ENCODE assay signal across 1 cellular context in genomic region chr19:47305309-47305751, GRCh38.
A peak's percentile ranks its signal among the peaks of the same experiment; 100 is the strongest.
TF ChIP-seq lines count a peak whose summit lies in the region.

No MANE protein-coding gene starts in this region.

TF ChIP-seq in H1, 55 proteins besides CTCF, POLR2A, EP300 and RAD21:
- TF ChIP-seq MAX (IDR thresholded peaks at IDR 0.05) (peak; percentile 65), GABPA (IDR thresholded peaks at IDR 0.05; ENCODE audit: borderline replicate concordance, insufficient read depth, low read length) (peak; percentile 40; the same call in 1 of the 2 replicates), SP2 (IDR thresholded peaks at IDR 0.05; ENCODE audit: low read length) (no peak), E2F6 (IDR thresholded peaks at IDR 0.05) (no peak), SIN3A (conservative IDR thresholded peaks at IDR 0.05 in 1 of 2, IDR thresholded peaks at IDR 0.05 in 1 of 2; ENCODE audit: low read depth in 1 of 2, low read length in 2 of 2) (0 out of 4 replicates have a peak, but pooled peaks of 1 of the 2 experiments have one; percentile 35), CREB1 (IDR thresholded peaks at IDR 0.05) (peak; percentile 49; the same call in 1 of the 2 replicates), GTF2F1 (IDR thresholded peaks at IDR 0.05; ENCODE audit: borderline replicate concordance, low read depth, low read length) (0 out of 2 replicates have a peak, but pooled peaks have one; percentile 12), ATF2 (IDR thresholded peaks at IDR 0.05; ENCODE audit: low read length) (0 out of 2 replicates have a peak, but pooled peaks have one; percentile 33), TEAD4 (IDR thresholded peaks at IDR 0.05; ENCODE audit: low read depth, low read length) (peak; percentile 83), SP4 (IDR thresholded peaks at IDR 0.05; ENCODE audit: low read length) (no peak)
